1 cellular context compared by ENCODE assay signal in the genomic region with DNA sequence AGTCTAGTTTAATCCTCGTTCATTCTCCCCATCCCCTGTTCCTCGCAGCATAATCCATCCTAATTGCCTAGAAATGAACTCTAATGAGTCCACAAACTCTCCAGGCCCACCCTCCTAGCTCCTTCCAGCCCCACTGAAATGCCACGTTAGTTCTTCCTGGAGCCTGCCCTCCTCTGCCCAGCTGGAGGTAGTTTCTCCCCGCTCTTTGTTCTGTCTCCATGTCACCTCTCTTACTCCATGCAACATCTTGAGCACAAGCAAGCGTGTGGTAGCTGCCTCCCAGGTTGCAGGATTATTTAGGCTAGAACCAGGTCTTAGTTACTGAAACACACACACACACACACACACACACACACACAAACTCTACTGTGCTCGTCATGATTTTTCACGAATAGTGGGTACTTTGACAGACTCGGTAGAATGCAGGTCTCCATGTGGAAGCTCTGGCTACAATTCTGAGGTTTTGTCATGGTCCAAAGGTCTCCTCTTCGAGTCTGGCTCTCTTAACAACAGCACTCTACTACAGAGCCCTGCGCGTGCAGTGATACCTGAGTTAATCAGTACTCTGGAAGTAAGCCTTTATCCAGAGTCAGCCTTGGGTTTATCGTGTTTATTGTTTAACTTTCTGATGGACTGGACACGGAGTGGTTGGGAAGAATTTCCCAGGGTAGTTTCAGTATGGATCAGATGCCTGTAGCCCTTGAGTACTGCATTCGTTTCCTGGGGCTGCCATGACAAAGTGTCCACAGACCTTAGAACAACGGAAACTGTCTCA.
TF ChIP-seq lines count a peak whose summit lies in the region.

No MANE protein-coding gene starts in this region.

TF ChIP-seq in IMR-90, 13 proteins besides CTCF, POLR2A, EP300 and RAD21:
- TF ChIP-seq FOS (IDR thresholded peaks at IDR 0.05; ENCODE audit: low read depth, low read length) = no peak
- TF ChIP-seq, protein P1, sequence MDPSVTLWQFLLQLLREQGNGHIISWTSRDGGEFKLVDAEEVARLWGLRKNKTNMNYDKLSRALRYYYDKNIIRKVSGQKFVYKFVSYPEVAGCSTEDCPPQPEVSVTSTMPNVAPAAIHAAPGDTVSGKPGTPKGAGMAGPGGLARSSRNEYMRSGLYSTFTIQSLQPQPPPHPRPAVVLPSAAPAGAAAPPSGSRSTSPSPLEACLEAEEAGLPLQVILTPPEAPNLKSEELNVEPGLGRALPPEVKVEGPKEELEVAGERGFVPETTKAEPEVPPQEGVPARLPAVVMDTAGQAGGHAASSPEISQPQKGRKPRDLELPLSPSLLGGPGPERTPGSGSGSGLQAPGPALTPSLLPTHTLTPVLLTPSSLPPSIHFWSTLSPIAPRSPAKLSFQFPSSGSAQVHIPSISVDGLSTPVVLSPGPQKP (IDR thresholded peaks at IDR 0.05; ENCODE audit: borderline replicate concordance, low read depth, low read length) = no peak
- TF ChIP-seq SMC3 (IDR thresholded peaks at IDR 0.05; ENCODE audit: low read depth, low read length) = no peak
